ENCODE assay signal across 1 cellular context in the genomic region with DNA sequence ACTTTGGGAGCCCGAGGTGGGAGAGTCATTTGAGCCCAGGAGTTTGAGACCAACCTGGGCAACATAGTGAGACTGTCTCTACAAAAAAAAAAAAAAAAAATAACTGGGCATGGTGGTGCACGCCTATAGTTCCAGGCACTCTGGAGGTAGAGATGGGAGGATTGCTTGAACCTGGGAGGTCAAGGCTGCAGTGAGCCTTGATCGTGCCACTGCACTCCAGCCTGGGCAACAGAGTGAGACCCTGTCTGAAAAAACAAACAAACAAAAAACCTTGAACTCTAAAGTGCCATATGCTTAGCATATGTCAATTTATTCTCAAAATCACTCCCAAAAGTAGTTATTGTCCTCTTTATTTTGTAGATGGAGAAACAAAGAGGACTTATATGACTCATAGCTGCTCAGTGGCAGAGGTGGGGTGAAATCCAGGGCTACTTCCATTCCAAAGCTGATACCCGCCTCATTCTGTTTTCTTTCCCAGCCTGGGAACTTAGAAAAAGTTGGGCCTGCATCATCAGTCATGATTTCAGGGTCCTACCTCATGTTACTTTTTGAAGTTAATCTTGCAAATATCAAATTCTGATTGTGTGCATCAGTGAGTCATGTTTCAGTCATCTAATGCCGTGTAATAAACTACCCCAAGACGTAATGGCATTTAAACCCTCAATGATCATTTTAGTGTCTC.
TF ChIP-seq lines count a peak whose summit lies in the region.

No MANE protein-coding gene starts in this region.

TF ChIP-seq in GM23338, 12 proteins besides CTCF, POLR2A, EP300 and RAD21 (continued from another document):
- TF ChIP-seq, protein P1, sequence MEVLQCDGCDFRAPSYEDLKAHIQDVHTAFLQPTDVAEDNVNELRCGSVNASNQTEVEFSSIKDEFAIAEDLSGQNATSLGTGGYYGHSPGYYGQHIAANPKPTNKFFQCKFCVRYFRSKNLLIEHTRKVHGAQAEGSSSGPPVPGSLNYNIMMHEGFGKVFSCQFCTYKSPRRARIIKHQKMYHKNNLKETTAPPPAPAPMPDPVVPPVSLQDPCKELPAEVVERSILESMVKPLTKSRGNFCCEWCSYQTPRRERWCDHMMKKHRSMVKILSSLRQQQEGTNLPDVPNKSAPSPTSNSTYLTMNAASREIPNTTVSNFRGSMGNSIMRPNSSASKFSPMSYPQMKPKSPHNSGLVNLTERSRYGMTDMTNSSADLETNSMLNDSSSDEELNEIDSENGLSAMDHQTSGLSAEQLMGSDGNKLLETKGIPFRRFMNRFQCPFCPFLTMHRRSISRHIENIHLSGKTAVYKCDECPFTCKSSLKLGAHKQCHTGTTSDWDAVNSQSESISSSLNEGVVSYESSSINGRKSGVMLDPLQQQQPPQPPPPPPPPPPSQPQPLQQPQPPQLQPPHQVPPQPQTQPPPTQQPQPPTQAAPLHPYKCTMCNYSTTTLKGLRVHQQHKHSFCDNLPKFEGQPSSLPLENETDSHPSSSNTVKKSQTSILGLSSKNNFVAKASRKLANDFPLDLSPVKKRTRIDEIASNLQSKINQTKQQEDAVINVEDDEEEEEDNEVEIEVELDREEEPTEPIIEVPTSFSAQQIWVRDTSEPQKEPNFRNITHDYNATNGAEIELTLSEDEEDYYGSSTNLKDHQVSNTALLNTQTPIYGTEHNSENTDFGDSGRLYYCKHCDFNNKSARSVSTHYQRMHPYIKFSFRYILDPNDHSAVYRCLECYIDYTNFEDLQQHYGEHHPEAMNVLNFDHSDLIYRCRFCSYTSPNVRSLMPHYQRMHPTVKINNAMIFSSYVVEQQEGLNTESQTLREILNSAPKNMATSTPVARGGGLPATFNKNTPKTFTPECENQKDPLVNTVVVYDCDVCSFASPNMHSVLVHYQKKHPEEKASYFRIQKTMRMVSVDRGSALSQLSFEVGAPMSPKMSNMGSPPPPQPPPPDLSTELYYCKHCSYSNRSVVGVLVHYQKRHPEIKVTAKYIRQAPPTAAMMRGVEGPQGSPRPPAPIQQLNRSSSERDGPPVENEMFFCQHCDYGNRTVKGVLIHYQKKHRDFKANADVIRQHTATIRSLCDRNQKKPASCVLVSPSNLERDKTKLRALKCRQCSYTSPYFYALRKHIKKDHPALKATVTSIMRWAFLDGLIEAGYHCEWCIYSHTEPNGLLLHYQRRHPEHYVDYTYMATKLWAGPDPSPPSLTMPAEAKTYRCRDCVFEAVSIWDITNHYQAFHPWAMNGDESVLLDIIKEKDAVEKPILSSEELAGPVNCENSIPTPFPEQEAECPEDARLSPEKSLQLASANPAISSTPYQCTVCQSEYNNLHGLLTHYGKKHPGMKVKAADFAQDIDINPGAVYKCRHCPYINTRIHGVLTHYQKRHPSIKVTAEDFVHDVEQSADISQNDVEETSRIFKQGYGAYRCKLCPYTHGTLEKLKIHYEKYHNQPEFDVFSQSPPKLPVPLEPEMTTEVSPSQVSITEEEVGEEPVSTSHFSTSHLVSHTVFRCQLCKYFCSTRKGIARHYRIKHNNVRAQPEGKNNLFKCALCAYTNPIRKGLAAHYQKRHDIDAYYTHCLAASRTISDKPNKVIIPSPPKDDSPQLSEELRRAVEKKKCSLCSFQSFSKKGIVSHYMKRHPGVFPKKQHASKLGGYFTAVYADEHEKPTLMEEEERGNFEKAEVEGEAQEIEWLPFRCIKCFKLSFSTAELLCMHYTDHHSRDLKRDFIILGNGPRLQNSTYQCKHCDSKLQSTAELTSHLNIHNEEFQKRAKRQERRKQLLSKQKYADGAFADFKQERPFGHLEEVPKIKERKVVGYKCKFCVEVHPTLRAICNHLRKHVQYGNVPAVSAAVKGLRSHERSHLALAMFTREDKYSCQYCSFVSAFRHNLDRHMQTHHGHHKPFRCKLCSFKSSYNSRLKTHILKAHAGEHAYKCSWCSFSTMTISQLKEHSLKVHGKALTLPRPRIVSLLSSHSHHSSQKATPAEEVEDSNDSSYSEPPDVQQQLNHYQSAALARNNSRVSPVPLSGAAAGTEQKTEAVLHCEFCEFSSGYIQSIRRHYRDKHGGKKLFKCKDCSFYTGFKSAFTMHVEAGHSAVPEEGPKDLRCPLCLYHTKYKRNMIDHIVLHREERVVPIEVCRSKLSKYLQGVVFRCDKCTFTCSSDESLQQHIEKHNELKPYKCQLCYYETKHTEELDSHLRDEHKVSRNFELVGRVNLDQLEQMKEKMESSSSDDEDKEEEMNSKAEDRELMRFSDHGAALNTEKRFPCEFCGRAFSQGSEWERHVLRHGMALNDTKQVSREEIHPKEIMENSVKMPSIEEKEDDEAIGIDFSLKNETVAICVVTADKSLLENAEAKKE (CRISPR knock-in tag; IDR thresholded peaks at IDR 0.05): no peak
- TF ChIP-seq JUNB (IDR thresholded peaks at IDR 0.05; ENCODE audit: unreplicated experiment): no peak
- TF ChIP-seq, protein P2, sequence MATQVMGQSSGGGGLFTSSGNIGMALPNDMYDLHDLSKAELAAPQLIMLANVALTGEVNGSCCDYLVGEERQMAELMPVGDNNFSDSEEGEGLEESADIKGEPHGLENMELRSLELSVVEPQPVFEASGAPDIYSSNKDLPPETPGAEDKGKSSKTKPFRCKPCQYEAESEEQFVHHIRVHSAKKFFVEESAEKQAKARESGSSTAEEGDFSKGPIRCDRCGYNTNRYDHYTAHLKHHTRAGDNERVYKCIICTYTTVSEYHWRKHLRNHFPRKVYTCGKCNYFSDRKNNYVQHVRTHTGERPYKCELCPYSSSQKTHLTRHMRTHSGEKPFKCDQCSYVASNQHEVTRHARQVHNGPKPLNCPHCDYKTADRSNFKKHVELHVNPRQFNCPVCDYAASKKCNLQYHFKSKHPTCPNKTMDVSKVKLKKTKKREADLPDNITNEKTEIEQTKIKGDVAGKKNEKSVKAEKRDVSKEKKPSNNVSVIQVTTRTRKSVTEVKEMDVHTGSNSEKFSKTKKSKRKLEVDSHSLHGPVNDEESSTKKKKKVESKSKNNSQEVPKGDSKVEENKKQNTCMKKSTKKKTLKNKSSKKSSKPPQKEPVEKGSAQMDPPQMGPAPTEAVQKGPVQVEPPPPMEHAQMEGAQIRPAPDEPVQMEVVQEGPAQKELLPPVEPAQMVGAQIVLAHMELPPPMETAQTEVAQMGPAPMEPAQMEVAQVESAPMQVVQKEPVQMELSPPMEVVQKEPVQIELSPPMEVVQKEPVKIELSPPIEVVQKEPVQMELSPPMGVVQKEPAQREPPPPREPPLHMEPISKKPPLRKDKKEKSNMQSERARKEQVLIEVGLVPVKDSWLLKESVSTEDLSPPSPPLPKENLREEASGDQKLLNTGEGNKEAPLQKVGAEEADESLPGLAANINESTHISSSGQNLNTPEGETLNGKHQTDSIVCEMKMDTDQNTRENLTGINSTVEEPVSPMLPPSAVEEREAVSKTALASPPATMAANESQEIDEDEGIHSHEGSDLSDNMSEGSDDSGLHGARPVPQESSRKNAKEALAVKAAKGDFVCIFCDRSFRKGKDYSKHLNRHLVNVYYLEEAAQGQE (IDR thresholded peaks at IDR 0.05; ENCODE audit: unreplicated experiment): no peak
- TF ChIP-seq, protein P3, sequence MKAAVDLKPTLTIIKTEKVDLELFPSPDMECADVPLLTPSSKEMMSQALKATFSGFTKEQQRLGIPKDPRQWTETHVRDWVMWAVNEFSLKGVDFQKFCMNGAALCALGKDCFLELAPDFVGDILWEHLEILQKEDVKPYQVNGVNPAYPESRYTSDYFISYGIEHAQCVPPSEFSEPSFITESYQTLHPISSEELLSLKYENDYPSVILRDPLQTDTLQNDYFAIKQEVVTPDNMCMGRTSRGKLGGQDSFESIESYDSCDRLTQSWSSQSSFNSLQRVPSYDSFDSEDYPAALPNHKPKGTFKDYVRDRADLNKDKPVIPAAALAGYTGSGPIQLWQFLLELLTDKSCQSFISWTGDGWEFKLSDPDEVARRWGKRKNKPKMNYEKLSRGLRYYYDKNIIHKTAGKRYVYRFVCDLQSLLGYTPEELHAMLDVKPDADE (IDR thresholded peaks at IDR 0.05): no peak
- no peak for TF ChIP-seq POLR2AphosphoS5 (IDR thresholded peaks at IDR 0.05; ENCODE audit: low read depth)
- no peak for TF ChIP-seq EZH2phosphoT487 (IDR thresholded peaks at IDR 0.05; ENCODE audit: unreplicated experiment)
- no peak for TF ChIP-seq EZH2 (IDR thresholded peaks at IDR 0.05; ENCODE audit: low read depth, unreplicated experiment)
- TF ChIP-seq CREB1 (CRISPR knock-in tag; IDR thresholded peaks at IDR 0.05; ENCODE audit: low read depth): no peak
TF ChIP-seq in GM23338: peak in this region for 0.
